33 cellular contexts compared by ENCODE assay signal in the genomic region with DNA sequence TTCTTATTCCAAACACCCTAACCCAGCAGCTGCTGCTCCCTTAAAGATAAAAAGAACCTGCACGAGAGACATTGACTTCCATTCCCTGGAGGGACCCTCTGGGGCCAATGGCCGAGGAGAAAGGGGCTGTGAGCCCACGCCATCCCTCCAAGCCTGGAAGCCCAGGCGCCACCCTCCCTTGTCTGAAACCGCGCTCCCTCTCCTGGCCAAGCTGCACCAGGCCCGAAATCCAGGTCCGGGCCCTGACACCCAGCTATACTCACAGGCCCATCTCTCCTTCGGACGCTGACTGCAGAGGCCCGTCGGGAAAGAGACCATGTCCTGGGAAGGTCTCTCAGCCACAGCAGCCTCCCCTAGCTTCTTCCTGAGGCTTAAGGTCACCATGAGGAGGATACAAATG.
"Had no signal": no experiment of that assay in that cellular context is flagged by ENCODE, and none has a peak within 500 bp of the region (broad histone marks: within the 10 kb centered on the region; RNA-seq: fewer than 3 reads in every experiment).

No MANE protein-coding gene starts in this region.

- ATAC-seq: activated CD8-positive, alpha-beta memory T cell treated with anti-CD3 and anti-CD28 coated beads, Interleukin-2, amount 10 ng/mL, durations not matched to agents 7 days and 5 days; PC-3 had no signal

- H3K36me3 Mint-ChIP-seq: activated CD8-positive, alpha-beta memory T cell treated with anti-CD3 and anti-CD28 coated beads, Interleukin-2, amount 10 ng/mL, durations not matched to agents 7 days and 5 days; activated naive CD8-positive, alpha-beta T cell treated with anti-CD3 and anti-CD28 coated beads for 36 hours had no signal

- H3K4me1 Mint-ChIP-seq: activated CD4-positive, alpha-beta memory T cell treated with anti-CD3 and anti-CD28 coated beads, Interleukin-2, amount 10 ng/mL, durations not matched to agents 7 days and 5 days; activated CD8-positive, alpha-beta memory T cell treated with anti-CD3 and anti-CD28 coated beads, Interleukin-2, amount 10 ng/mL, durations not matched to agents 7 days and 5 days; activated naive CD8-positive, alpha-beta T cell treated with anti-CD3 and anti-CD28 coated beads for 36 hours had no signal

- H3K9me3 ChIP-seq: Peyer's patch had no signal

- H3K27me3 ChIP-seq: brain microvascular endothelial cell, Peyer's patch had no signal

- H3K36me3 ChIP-seq: brain microvascular endothelial cell, Peyer's patch, WERI-Rb-1 had no signal

- H3K9me3 Mint-ChIP-seq: activated CD4-positive, alpha-beta memory T cell treated with anti-CD3 and anti-CD28 coated beads, Interleukin-2, amount 10 ng/mL, durations not matched to agents 7 days and 5 days; activated naive CD8-positive, alpha-beta T cell treated with anti-CD3 and anti-CD28 coated beads for 36 hours had no signal

- DNase-seq: activated CD4-positive, alpha-beta memory T cell treated with anti-CD3 and anti-CD28 coated beads, Interleukin-2, amount 10 ng/mL, durations not matched to agents 7 days and 5 days; activated CD4-positive, alpha-beta T cell treated with anti-CD3 and anti-CD28 coated beads for 1 hour; activated CD4-positive, alpha-beta T cell treated with anti-CD3 and anti-CD28 coated beads for 48 hours; activated CD4-positive, CD25-positive, alpha-beta regulatory T cell; activated CD8-positive, alpha-beta memory T cell treated with anti-CD3 and anti-CD28 coated beads for 24 hours; activated CD8-positive, alpha-beta memory T cell treated with anti-CD3 and anti-CD28 coated beads, Interleukin-2, amount 10 ng/mL, durations not matched to agents 7 days and 5 days; activated CD8-positive, alpha-beta memory T cell treated with anti-CD3 and anti-CD28 coated beads, Interleukin-2, amount 50 U/mL, for 48 hours; activated effector memory CD4-positive, alpha-beta T cell treated with Interleukin-2 at 50 U/mL for 16 hours; activated naive CD4-positive, alpha-beta T cell; activated naive CD4-positive, alpha-beta T cell treated with anti-CD3 and anti-CD28 coated beads, Interleukin-2, amount 50 U/mL, for 16 hours; activated naive CD8-positive, alpha-beta T cell treated with anti-CD3 and anti-CD28 coated beads for 36 hours; activated T-cell treated with anti-CD3 and anti-CD28 coated beads, Interleukin-2, amount 50 U/mL, for 48 hours; amniotic stem cell; aorta; brain microvascular endothelial cell; central memory CD4-positive, alpha-beta T cell; MM.1S; MV-4-11; NCI-H1092; NCI-H1436 treated with DMSO at 0.1 percent for 48 hours; NCI-H1694 treated with DMSO at 0.1 percent for 48 hours; NCI-H2029; NCI-H345; NCI-H526; NCI-H748 treated with DMSO at 0.1 percent for 48 hours; NK-92 treated with Interleukin-12 subunit alpha and Interleukin-12 subunit beta, amount 100 ng/mL, for 24 hours; PC-3; RPMI8226; SW 1271; T-helper 1 cell; T1000; WERI-Rb-1 had no signal

- H3K27me3 Mint-ChIP-seq: activated CD4-positive, alpha-beta memory T cell treated with anti-CD3 and anti-CD28 coated beads, Interleukin-2, amount 10 ng/mL, durations not matched to agents 7 days and 5 days; activated CD8-positive, alpha-beta memory T cell treated with anti-CD3 and anti-CD28 coated beads, Interleukin-2, amount 10 ng/mL, durations not matched to agents 7 days and 5 days; activated naive CD8-positive, alpha-beta T cell treated with anti-CD3 and anti-CD28 coated beads for 36 hours had no signal

- H3K27ac Mint-ChIP-seq: activated CD4-positive, alpha-beta memory T cell treated with anti-CD3 and anti-CD28 coated beads, Interleukin-2, amount 10 ng/mL, durations not matched to agents 7 days and 5 days; activated CD8-positive, alpha-beta memory T cell treated with anti-CD3 and anti-CD28 coated beads, Interleukin-2, amount 10 ng/mL, durations not matched to agents 7 days and 5 days; activated naive CD8-positive, alpha-beta T cell treated with anti-CD3 and anti-CD28 coated beads for 36 hours had no signal

- H3K27ac ChIP-seq: brain microvascular endothelial cell, Peyer's patch, WERI-Rb-1 had no signal

- H3K4me3 Mint-ChIP-seq: activated CD4-positive, alpha-beta memory T cell treated with anti-CD3 and anti-CD28 coated beads, Interleukin-2, amount 10 ng/mL, durations not matched to agents 7 days and 5 days; activated CD8-positive, alpha-beta memory T cell treated with anti-CD3 and anti-CD28 coated beads, Interleukin-2, amount 10 ng/mL, durations not matched to agents 7 days and 5 days; activated naive CD8-positive, alpha-beta T cell treated with anti-CD3 and anti-CD28 coated beads for 36 hours had no signal

- H3K4me1 ChIP-seq: Peyer's patch had no signal

- H3K4me3 ChIP-seq: Peyer's patch had no signal
